1 cellular context compared by ENCODE assay signal in the genomic region with DNA sequence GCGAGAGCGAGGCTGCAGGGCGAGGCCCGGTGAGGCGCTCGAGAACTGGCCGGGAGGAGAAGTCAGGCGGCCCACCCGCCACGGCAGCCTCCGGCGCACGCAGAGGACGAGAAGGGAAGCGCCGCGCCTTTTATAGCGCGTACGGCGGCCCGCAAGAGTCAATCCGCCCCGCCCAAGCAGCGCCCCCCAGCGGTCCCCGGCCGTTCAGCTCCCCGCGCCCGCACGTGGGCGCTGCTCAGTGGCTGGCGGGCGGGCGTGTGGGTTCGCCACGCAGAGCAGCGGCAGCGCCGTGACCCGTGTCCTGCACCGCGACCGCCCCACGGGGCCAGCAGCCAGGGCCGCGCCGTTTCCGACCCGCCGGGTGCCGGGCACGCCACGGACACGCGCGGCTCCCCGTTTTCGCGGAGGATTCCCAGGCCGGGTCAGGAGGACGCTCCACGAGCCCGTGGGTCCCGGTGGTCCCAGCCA.
TF ChIP-seq lines count a peak whose summit lies in the region.

No MANE protein-coding gene starts in this region.

TF ChIP-seq in GM12878, 131 proteins besides CTCF, POLR2A, EP300 and RAD21 (continued from another document and continues in another):
- TF ChIP-seq JUND (IDR thresholded peaks at IDR 0.05; ENCODE audit: low read depth, low read length) (peak; percentile 54; the same call in 1 of the 2 replicates), ZNF207 (IDR thresholded peaks at IDR 0.05; ENCODE audit: borderline replicate concordance) (peak; percentile 98), JUNB (IDR thresholded peaks at IDR 0.05) (no peak), FOXK2 (IDR thresholded peaks at IDR 0.05) (no peak), MTA2 (IDR thresholded peaks at IDR 0.05; ENCODE audit: low read depth) (no peak), ZBED1 (IDR thresholded peaks at IDR 0.05; ENCODE audit: borderline replicate concordance) (no peak), CHD4 (IDR thresholded peaks at IDR 0.05) (no peak), RB1 (IDR thresholded peaks at IDR 0.05; ENCODE audit: borderline replicate concordance) (peak; percentile 86; the same call in 1 of the 2 replicates), NBN (IDR thresholded peaks at IDR 0.05) (peak; percentile 41; the same call in 1 of the 2 replicates), IKZF1 (conservative IDR thresholded peaks at IDR 0.05) (peak; percentile 95), RELA (IDR thresholded peaks at IDR 0.05; ENCODE audit: borderline replicate concordance, partially characterized antibody) (no peak), ZZZ3 (IDR thresholded peaks at IDR 0.05; ENCODE audit: control insufficient read depth, insufficient read length, low read depth) (no peak), ZNF384 (IDR thresholded peaks at IDR 0.05; ENCODE audit: borderline replicate concordance, low read depth, low read length) (0 out of 2 replicates have a peak, but pooled peaks have one; percentile 23), NFIC (IDR thresholded peaks at IDR 0.05; ENCODE audit: low read depth, low read length) (no peak), ETV6 (conservative IDR thresholded peaks at IDR 0.05 in 1 of 2, IDR thresholded peaks at IDR 0.05 in 1 of 2; ENCODE audit: borderline replicate concordance in 1 of 2, low read depth in 1 of 2) (no peak), PAX8 (IDR thresholded peaks at IDR 0.05) (no peak), CHD1 (IDR thresholded peaks at IDR 0.05; ENCODE audit: low read depth, low read length) (no peak), EGR1 (IDR thresholded peaks at IDR 0.05; ENCODE audit: borderline replicate concordance in 1 of 2, low read depth in 2 of 2, low read length in 2 of 2) (peak in 1 of 2 experiments; percentile 81; a peak in 2 of 3 replicates), ESRRA (IDR thresholded peaks at IDR 0.05; ENCODE audit: low read length) (no peak), KAT2A (conservative IDR thresholded peaks at IDR 0.05; ENCODE audit: control insufficient read depth, low read depth, low read length) (no peak), CREB1 (IDR thresholded peaks at IDR 0.05; ENCODE audit: low read depth) (peak; percentile 94), RBBP5 (conservative IDR thresholded peaks at IDR 0.05) (no peak), SP1 (IDR thresholded peaks at IDR 0.05; ENCODE audit: low read depth, low read length) (peak; percentile 83), SREBF2 (IDR thresholded peaks at IDR 0.05; ENCODE audit: low read length) (no peak), IKZF2 (IDR thresholded peaks at IDR 0.05) (peak in 1 of 2 experiments; percentile 28; a peak in 1 of 4 replicates), NFYA (IDR thresholded peaks at IDR 0.05; ENCODE audit: borderline replicate concordance, low read depth, low read length) (no peak), SMAD1 (IDR thresholded peaks at IDR 0.05; ENCODE audit: low read depth, partially characterized antibody) (no peak), BCL11A (IDR thresholded peaks at IDR 0.05; ENCODE audit: low read depth, low read length) (no peak), SPI1 (IDR thresholded peaks at IDR 0.05; ENCODE audit: borderline replicate concordance, insufficient read depth, low read depth, low read length) (peak; percentile 23; the same call in 1 of the 2 replicates), ZNF24 (IDR thresholded peaks at IDR 0.05) (peak; percentile 87), MYC (IDR thresholded peaks at IDR 0.05; ENCODE audit: insufficient read depth, insufficient read length, insufficient replicate concordance, low read length, severe bottlenecking) (peak; percentile 93), ASH2L (IDR thresholded peaks at IDR 0.05; ENCODE audit: borderline replicate concordance, low read depth) (0 out of 2 replicates have a peak, but pooled peaks have one; percentile 42), SMARCA5 (IDR thresholded peaks at IDR 0.05) (peak; percentile 99), GABPA (IDR thresholded peaks at IDR 0.05; ENCODE audit: low read depth) (no peak)
- TF ChIP-seq, protein P1, sequence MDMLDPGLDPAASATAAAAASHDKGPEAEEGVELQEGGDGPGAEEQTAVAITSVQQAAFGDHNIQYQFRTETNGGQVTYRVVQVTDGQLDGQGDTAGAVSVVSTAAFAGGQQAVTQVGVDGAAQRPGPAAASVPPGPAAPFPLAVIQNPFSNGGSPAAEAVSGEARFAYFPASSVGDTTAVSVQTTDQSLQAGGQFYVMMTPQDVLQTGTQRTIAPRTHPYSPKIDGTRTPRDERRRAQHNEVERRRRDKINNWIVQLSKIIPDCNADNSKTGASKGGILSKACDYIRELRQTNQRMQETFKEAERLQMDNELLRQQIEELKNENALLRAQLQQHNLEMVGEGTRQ (IDR thresholded peaks at IDR 0.05; ENCODE audit: borderline replicate concordance, low read depth, low read length), result no peak
- TF ChIP-seq, protein P2, sequence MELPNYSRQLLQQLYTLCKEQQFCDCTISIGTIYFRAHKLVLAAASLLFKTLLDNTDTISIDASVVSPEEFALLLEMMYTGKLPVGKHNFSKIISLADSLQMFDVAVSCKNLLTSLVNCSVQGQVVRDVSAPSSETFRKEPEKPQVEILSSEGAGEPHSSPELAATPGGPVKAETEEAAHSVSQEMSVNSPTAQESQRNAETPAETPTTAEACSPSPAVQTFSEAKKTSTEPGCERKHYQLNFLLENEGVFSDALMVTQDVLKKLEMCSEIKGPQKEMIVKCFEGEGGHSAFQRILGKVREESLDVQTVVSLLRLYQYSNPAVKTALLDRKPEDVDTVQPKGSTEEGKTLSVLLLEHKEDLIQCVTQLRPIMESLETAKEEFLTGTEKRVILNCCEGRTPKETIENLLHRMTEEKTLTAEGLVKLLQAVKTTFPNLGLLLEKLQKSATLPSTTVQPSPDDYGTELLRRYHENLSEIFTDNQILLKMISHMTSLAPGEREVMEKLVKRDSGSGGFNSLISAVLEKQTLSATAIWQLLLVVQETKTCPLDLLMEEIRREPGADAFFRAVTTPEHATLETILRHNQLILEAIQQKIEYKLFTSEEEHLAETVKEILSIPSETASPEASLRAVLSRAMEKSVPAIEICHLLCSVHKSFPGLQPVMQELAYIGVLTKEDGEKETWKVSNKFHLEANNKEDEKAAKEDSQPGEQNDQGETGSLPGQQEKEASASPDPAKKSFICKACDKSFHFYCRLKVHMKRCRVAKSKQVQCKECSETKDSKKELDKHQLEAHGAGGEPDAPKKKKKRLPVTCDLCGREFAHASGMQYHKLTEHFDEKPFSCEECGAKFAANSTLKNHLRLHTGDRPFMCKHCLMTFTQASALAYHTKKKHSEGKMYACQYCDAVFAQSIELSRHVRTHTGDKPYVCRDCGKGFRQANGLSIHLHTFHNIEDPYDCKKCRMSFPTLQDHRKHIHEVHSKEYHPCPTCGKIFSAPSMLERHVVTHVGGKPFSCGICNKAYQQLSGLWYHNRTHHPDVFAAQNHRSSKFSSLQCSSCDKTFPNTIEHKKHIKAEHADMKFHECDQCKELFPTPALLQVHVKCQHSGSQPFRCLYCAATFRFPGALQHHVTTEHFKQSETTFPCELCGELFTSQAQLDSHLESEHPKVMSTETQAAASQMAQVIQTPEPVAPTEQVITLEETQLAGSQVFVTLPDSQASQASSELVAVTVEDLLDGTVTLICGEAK (IDR thresholded peaks at IDR 0.05; ENCODE audit: borderline replicate concordance), result no peak
- TF ChIP-seq, protein P3, sequence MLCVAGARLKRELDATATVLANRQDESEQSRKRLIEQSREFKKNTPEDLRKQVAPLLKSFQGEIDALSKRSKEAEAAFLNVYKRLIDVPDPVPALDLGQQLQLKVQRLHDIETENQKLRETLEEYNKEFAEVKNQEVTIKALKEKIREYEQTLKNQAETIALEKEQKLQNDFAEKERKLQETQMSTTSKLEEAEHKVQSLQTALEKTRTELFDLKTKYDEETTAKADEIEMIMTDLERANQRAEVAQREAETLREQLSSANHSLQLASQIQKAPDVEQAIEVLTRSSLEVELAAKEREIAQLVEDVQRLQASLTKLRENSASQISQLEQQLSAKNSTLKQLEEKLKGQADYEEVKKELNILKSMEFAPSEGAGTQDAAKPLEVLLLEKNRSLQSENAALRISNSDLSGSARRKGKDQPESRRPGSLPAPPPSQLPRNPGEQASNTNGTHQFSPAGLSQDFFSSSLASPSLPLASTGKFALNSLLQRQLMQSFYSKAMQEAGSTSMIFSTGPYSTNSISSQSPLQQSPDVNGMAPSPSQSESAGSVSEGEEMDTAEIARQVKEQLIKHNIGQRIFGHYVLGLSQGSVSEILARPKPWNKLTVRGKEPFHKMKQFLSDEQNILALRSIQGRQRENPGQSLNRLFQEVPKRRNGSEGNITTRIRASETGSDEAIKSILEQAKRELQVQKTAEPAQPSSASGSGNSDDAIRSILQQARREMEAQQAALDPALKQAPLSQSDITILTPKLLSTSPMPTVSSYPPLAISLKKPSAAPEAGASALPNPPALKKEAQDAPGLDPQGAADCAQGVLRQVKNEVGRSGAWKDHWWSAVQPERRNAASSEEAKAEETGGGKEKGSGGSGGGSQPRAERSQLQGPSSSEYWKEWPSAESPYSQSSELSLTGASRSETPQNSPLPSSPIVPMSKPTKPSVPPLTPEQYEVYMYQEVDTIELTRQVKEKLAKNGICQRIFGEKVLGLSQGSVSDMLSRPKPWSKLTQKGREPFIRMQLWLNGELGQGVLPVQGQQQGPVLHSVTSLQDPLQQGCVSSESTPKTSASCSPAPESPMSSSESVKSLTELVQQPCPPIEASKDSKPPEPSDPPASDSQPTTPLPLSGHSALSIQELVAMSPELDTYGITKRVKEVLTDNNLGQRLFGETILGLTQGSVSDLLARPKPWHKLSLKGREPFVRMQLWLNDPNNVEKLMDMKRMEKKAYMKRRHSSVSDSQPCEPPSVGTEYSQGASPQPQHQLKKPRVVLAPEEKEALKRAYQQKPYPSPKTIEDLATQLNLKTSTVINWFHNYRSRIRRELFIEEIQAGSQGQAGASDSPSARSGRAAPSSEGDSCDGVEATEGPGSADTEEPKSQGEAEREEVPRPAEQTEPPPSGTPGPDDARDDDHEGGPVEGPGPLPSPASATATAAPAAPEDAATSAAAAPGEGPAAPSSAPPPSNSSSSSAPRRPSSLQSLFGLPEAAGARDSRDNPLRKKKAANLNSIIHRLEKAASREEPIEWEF (IDR thresholded peaks at IDR 0.05; ENCODE audit: insufficient replicate concordance, low read depth, low read length), result no peak
- TF ChIP-seq, protein P4, sequence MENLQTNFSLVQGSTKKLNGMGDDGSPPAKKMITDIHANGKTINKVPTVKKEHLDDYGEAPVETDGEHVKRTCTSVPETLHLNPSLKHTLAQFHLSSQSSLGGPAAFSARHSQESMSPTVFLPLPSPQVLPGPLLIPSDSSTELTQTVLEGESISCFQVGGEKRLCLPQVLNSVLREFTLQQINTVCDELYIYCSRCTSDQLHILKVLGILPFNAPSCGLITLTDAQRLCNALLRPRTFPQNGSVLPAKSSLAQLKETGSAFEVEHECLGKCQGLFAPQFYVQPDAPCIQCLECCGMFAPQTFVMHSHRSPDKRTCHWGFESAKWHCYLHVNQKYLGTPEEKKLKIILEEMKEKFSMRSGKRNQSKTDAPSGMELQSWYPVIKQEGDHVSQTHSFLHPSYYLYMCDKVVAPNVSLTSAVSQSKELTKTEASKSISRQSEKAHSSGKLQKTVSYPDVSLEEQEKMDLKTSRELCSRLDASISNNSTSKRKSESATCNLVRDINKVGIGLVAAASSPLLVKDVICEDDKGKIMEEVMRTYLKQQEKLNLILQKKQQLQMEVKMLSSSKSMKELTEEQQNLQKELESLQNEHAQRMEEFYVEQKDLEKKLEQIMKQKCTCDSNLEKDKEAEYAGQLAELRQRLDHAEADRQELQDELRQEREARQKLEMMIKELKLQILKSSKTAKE (IDR thresholded peaks at IDR 0.05; ENCODE audit: low read depth, poor library complexity, severe bottlenecking), result no peak
- TF ChIP-seq, protein P5, sequence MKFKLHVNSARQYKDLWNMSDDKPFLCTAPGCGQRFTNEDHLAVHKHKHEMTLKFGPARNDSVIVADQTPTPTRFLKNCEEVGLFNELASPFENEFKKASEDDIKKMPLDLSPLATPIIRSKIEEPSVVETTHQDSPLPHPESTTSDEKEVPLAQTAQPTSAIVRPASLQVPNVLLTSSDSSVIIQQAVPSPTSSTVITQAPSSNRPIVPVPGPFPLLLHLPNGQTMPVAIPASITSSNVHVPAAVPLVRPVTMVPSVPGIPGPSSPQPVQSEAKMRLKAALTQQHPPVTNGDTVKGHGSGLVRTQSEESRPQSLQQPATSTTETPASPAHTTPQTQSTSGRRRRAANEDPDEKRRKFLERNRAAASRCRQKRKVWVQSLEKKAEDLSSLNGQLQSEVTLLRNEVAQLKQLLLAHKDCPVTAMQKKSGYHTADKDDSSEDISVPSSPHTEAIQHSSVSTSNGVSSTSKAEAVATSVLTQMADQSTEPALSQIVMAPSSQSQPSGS (IDR thresholded peaks at IDR 0.05; ENCODE audit: low read length), result no peak
- TF ChIP-seq, protein P6, sequence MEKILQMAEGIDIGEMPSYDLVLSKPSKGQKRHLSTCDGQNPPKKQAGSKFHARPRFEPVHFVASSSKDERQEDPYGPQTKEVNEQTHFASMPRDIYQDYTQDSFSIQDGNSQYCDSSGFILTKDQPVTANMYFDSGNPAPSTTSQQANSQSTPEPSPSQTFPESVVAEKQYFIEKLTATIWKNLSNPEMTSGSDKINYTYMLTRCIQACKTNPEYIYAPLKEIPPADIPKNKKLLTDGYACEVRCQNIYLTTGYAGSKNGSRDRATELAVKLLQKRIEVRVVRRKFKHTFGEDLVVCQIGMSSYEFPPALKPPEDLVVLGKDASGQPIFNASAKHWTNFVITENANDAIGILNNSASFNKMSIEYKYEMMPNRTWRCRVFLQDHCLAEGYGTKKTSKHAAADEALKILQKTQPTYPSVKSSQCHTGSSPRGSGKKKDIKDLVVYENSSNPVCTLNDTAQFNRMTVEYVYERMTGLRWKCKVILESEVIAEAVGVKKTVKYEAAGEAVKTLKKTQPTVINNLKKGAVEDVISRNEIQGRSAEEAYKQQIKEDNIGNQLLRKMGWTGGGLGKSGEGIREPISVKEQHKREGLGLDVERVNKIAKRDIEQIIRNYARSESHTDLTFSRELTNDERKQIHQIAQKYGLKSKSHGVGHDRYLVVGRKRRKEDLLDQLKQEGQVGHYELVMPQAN (conservative IDR thresholded peaks at IDR 0.05), result peak; percentile 94
- TF ChIP-seq, protein P7, sequence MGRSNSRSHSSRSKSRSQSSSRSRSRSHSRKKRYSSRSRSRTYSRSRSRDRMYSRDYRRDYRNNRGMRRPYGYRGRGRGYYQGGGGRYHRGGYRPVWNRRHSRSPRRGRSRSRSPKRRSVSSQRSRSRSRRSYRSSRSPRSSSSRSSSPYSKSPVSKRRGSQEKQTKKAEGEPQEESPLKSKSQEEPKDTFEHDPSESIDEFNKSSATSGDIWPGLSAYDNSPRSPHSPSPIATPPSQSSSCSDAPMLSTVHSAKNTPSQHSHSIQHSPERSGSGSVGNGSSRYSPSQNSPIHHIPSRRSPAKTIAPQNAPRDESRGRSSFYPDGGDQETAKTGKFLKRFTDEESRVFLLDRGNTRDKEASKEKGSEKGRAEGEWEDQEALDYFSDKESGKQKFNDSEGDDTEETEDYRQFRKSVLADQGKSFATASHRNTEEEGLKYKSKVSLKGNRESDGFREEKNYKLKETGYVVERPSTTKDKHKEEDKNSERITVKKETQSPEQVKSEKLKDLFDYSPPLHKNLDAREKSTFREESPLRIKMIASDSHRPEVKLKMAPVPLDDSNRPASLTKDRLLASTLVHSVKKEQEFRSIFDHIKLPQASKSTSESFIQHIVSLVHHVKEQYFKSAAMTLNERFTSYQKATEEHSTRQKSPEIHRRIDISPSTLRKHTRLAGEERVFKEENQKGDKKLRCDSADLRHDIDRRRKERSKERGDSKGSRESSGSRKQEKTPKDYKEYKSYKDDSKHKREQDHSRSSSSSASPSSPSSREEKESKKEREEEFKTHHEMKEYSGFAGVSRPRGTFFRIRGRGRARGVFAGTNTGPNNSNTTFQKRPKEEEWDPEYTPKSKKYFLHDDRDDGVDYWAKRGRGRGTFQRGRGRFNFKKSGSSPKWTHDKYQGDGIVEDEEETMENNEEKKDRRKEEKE (IDR thresholded peaks at IDR 0.05), result peak; percentile 68; the same call in 1 of the 2 replicates
